Comparison of ENCODE assay signal across 2 cellular contexts in genomic region chr7:137107802-137108201, GRCh38.
DNase-seq lines count a peak whose midpoint lies in the region; ATAC-seq, FAIRE-seq and TF ChIP-seq lines count a peak whose summit lies in the region.
"Not testable (repeated sequence)": the region's sequence is repeated elsewhere in the genome, so short reads cannot be mapped to it uniquely, and the experiment has no call there.

No MANE protein-coding gene starts in this region.

- not testable (repeated sequence) for H3K27me3 ChIP-seq in K562 (ENCODE audit: control insufficient read depth in 2 of 2, insufficient read depth in 2 of 2, low read length in 2 of 2)

- not testable (repeated sequence) for H3K4me1 ChIP-seq in HEK293 (ENCODE audit: control insufficient read depth, insufficient read depth, low read length); K562 (replicated peaks in 1 of 2; ENCODE audit: control insufficient read depth in 2 of 2, insufficient read depth in 2 of 2, low read length in 2 of 2)

- not testable (repeated sequence) for H3K9me3 ChIP-seq in HEK293 (ENCODE audit: control insufficient read depth, insufficient read depth, low read depth, low read length); K562 (replicated peaks; ENCODE audit: control insufficient read depth, insufficient read depth, low read depth, low read length)

- H3K79me2 ChIP-seq in K562 (ENCODE audit: control insufficient read depth, insufficient read depth, low read length) = not testable (repeated sequence)

- not testable (repeated sequence) for H3K4me3 ChIP-seq in HEK293 (ENCODE audit: low read depth, low read length); K562

- not testable (repeated sequence) for TF ChIP-seq CTCF in HEK293 (tag by site-specific recombination; IDR thresholded peaks at IDR 0.05); K562 (IDR thresholded peaks at IDR 0.05 in 2 of 3, conservative IDR thresholded peaks at IDR 0.05 in 1 of 3; ENCODE audit: insufficient read depth in 2 of 3, low read depth in 1 of 3, low read length in 3 of 3)

- not testable (repeated sequence) for H2AFZ ChIP-seq in K562 (ENCODE audit: low read depth, low read length)

- not testable (repeated sequence) for H3K4me2 ChIP-seq in K562 (ENCODE audit: insufficient read depth, low read length)

- TF ChIP-seq EP300 in K562 (IDR thresholded peaks at IDR 0.05; ENCODE audit: low read length) = not testable (repeated sequence)

- not testable (repeated sequence) for H3K9ac ChIP-seq in K562 (ENCODE audit: insufficient read depth in 1 of 2, low read depth in 2 of 2, low read length in 2 of 2)

- not testable (repeated sequence) for H3K27ac ChIP-seq in HEK293 (ENCODE audit: extremely low read depth, low read depth, low read length); K562 (ENCODE audit: extremely low read depth, low read depth, low read length)

- not testable (repeated sequence) for DNase-seq in K562 (ENCODE audit: extremely low read depth in 1 of 4, low spot score in 3 of 4)

- not testable (repeated sequence) for TF ChIP-seq POLR2A in K562 (conservative IDR thresholded peaks at IDR 0.05)

- H4K20me1 ChIP-seq in K562 (replicated peaks; ENCODE audit: control insufficient read depth, insufficient read depth, low read length) = not testable (repeated sequence)

- not testable (repeated sequence) for BruUV-seq in K562 (replicated peaks; lab: Mats Ljungman, UMichigan)

- FAIRE-seq in K562 (lab: Jason Lieb, UNC) = not testable (repeated sequence)

- POLR2A ChIA-PET in HEK293 (lab: Yijun Ruan, JAX); K562 (lab: Yijun Ruan, JAX): not testable (repeated sequence)

- in situ Hi-C loops in K562 (cut with MboI) = not testable (repeated sequence)

- intact Hi-C loops in K562 (cut with micrococcal nuclease) = not testable (repeated sequence)

- H3K36me3 ChIP-seq in HEK293 (ENCODE audit: control insufficient read depth in 2 of 2, insufficient read depth in 1 of 2, low read length in 2 of 2); K562 (ENCODE audit: control insufficient read depth, insufficient read depth, low read length): not testable (repeated sequence)

- H3K9me1 ChIP-seq in K562 (ENCODE audit: control insufficient read depth, insufficient read depth, low read length) = not testable (repeated sequence)

- WGBS in K562 (ENCODE audit: insufficient coverage, low coverage, missing lambda C conversion rate) = 0% methylated on average over 2 of the region's 2 CpGs

- CTCF ChIA-PET in HEK293 (lab: Yijun Ruan, JAX); K562 (lab: Yijun Ruan, JAX; ENCODE audit: low intra/inter-chr PET ratio): not testable (repeated sequence)

- not testable (repeated sequence) for ATAC-seq in K562

- TF ChIP-seq RAD21 in K562 (CRISPR knock-in tag; conservative IDR thresholded peaks at IDR 0.05 in 1 of 2, IDR thresholded peaks at IDR 0.05 in 1 of 2) = not testable (repeated sequence)

TF ChIP-seq in HEK293, 187 proteins besides CTCF, POLR2A, EP300 and RAD21:
- peak; percentile 62 for TF ChIP-seq ZNF146 (tag by site-specific recombination; IDR thresholded peaks at IDR 0.05)

TF ChIP-seq in K562, 482 proteins besides CTCF, POLR2A, EP300 and RAD21:
- TF ChIP-seq ZNF146 (CRISPR knock-in tag; IDR thresholded peaks at IDR 0.05; ENCODE audit: unreplicated experiment) = peak; percentile 70
